ENCODE assay signal across 9 cellular contexts in genomic region chr12:93126069-93126474, GRCh38.
A peak's percentile ranks its signal among the peaks of the same experiment; 100 is the strongest.
DNase-seq lines count a peak whose midpoint lies in the region; ATAC-seq lines count a peak whose summit lies in the region.
"Had no signal": no experiment of that assay in that cellular context is flagged by ENCODE, and none has a peak within 500 bp of the region (broad histone marks: within the 10 kb centered on the region; RNA-seq: fewer than 3 reads in every experiment).

No MANE protein-coding gene starts in this region.

- ATAC-seq in GM18858 (IDR thresholded peaks at IDR 0.05; ENCODE audit: unreplicated experiment) = peak; percentile 53
- ATAC-seq in GM21825 (IDR thresholded peaks at IDR 0.05; ENCODE audit: unreplicated experiment) = peak; percentile 45
- ATAC-seq in HG03571 (IDR thresholded peaks at IDR 0.05; ENCODE audit: unreplicated experiment) = peak; percentile 70
- no peak for ATAC-seq in HG03521 (IDR thresholded peaks at IDR 0.05; ENCODE audit: unreplicated experiment)
- ATAC-seq: CD8-positive, alpha-beta T cell had no signal

- DNase-seq in renal cortical epithelial cell (ENCODE audit: low read depth) (peak; percentile 85), C1 segment of cervical spinal cord (lab: John Stamatoyannopoulos, UW) (no peak), DMS 273 treated with DMSO at 0.1 percent for 48 hours (lab: John Stamatoyannopoulos, UW) (no peak)
- DNase-seq: CD8-positive, alpha-beta T cell; NCI-H2081 treated with DMSO at 0.1 percent for 48 hours had no signal
